19 cellular contexts compared by ENCODE assay signal in the genomic region with DNA sequence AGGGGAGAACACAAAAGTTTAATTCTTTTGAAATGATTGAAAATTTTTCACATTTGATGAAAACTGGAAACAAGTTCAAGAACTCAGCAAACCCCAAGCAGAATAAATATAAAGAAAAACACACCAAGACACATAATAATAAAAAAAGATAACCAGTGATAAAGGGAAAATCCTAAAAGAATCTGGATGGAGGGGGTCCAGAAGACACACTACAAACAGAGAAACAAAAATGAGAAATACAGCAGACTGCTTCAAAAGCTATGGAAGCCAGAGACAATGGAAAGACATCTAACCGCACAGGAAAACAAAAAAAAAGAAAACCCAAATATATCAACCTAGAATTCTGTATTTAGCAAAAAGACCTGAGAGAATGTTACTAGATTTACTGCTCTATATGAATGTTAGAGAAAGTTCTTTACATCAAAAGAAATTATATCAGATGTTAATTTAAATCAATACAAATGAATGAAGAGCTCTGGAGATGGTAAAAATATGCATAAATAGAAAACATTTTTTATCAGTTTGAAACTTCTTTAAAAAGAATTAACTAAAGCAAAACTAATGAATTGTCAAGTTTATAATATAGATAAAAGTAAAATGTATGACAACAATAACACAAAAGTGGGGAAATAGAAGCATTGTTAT.
DNase-seq lines count a peak whose midpoint lies in the region; ATAC-seq and TF ChIP-seq lines count a peak whose summit lies in the region.
"Had no signal": no experiment of that assay in that cellular context is flagged by ENCODE, and none has a peak within 500 bp of the region (broad histone marks: within the 10 kb centered on the region; RNA-seq: fewer than 3 reads in every experiment).

No MANE protein-coding gene starts in this region.

- H3K27ac ChIP-seq in HCT116 (ENCODE audit: low read depth, low read length): no peak overlapping the region
- H3K27ac ChIP-seq: 22Rv1; BLaER1 treated with 17β-estradiol and CSF1 and Interleukin-3, amounts not matched to agents 10 nM and 100 nM; cardiac muscle cell; transverse colon had no signal

- TF ChIP-seq CTCF in HCT116 (IDR thresholded peaks at IDR 0.05 in 2 of 3, conservative IDR thresholded peaks at IDR 0.05 in 1 of 3; ENCODE audit: borderline replicate concordance in 1 of 3, insufficient read depth in 1 of 3, low read depth in 2 of 3, low read length in 2 of 3): no peak
- TF ChIP-seq CTCF in fibroblast of mammary gland (conservative IDR thresholded peaks at IDR 0.05; ENCODE audit: control insufficient read depth, insufficient read depth, low read depth, low read length): no peak

- no peak overlapping the region for H3K4me2 ChIP-seq in HCT116 (ENCODE audit: low read length)
- H3K4me2 ChIP-seq: BLaER1 treated with 17β-estradiol and CSF1 and Interleukin-3, amounts not matched to agents 10 nM and 100 nM had no signal

- ATAC-seq in HCT116: no peak
- ATAC-seq: left ventricle myocardium superior, sciatic nerve had no signal

- no peak overlapping the region for H3K4me3 ChIP-seq in HCT116 (replicated peaks in 1 of 2; ENCODE audit: low read depth in 1 of 2, low read length in 2 of 2)
- H3K4me3 ChIP-seq in fibroblast of mammary gland (ENCODE audit: control insufficient read depth, low read depth, low read length): no peak overlapping the region
- H3K4me3 ChIP-seq: BLaER1 treated with 17β-estradiol and CSF1 and Interleukin-3, amounts not matched to agents 10 nM and 100 nM; cardiac muscle cell; transverse colon had no signal

- no peak for TF ChIP-seq POLR2A in HCT116 (IDR thresholded peaks at IDR 0.05; ENCODE audit: borderline replicate concordance, extremely low read depth, insufficient read depth, insufficient read length)

- no peaks in the 10 kb centered on the region for H3K79me2 ChIP-seq in HCT116 (ENCODE audit: insufficient read depth, low read length)

- no peaks in the 10 kb centered on the region for H3K4me1 ChIP-seq in HCT116 (ENCODE audit: control insufficient read depth in 1 of 2, insufficient read depth in 2 of 2, low read length in 2 of 2)
- H3K4me1 ChIP-seq: BLaER1 treated with 17β-estradiol and CSF1 and Interleukin-3, amounts not matched to agents 10 nM and 100 nM; transverse colon had no signal

- peaks cover 11% of the 10 kb centered on the region for H3K36me3 Mint-ChIP-seq in activated CD4-positive, alpha-beta memory T cell treated with anti-CD3 and anti-CD28 coated beads for 36 hours

- H3K27me3 Mint-ChIP-seq in activated CD4-positive, alpha-beta memory T cell treated with anti-CD3 and anti-CD28 coated beads for 36 hours: peaks cover 7% of the 10 kb centered on the region

- no peaks in the 10 kb centered on the region for H3K27me3 ChIP-seq in HCT116 (ENCODE audit: insufficient read depth, low read length)
- H3K27me3 ChIP-seq: BLaER1 treated with 17β-estradiol and CSF1 and Interleukin-3, amounts not matched to agents 10 nM and 100 nM; cardiac muscle cell; transverse colon had no signal

- POLR2A ChIA-PET in HCT116 (lab: Charles Lee): no interaction called here
- POLR2A ChIA-PET in activated CD4-positive, alpha-beta memory T cell treated with anti-CD3 and anti-CD28 coated beads for 36 hours (lab: Charles Lee): no interaction called here

- H3K36me3 ChIP-seq in HCT116 (ENCODE audit: control insufficient read depth in 1 of 2, insufficient read depth in 2 of 2, low read length in 2 of 2): no peaks in the 10 kb centered on the region
- H3K36me3 ChIP-seq: BLaER1 treated with 17β-estradiol and CSF1 and Interleukin-3, amounts not matched to agents 10 nM and 100 nM; cardiac muscle cell; transverse colon had no signal

- 0 out of 2 replicates have a peak, but pooled peaks have one; percentile 15 for TF ChIP-seq RAD21 in HCT116 (IDR thresholded peaks at IDR 0.05; ENCODE audit: low read depth)

- H3K9me3 Mint-ChIP-seq in activated CD4-positive, alpha-beta memory T cell treated with anti-CD3 and anti-CD28 coated beads for 36 hours: peaks cover 17% of the 10 kb centered on the region

- H2AFZ ChIP-seq in HCT116 (ENCODE audit: low read depth, low read length, poor library complexity, severe bottlenecking): no peak overlapping the region

- H4K20me1 ChIP-seq in HCT116 (ENCODE audit: insufficient read depth): no peaks in the 10 kb centered on the region
- H4K20me1 ChIP-seq: BLaER1 treated with 17β-estradiol and CSF1 and Interleukin-3, amounts not matched to agents 10 nM and 100 nM had no signal

- peaks cover 3% of the 10 kb centered on the region in 2 experiments; a peak in 2 of 4 replicates for H3K9me3 ChIP-seq in HCT116 (ENCODE audit: control insufficient read depth in 1 of 2, insufficient read depth in 1 of 2, low read depth in 1 of 2, low read length in 2 of 2)

- CTCF ChIA-PET in HCT116 (lab: Charles Lee): no interaction called here
- CTCF ChIA-PET in activated CD4-positive, alpha-beta memory T cell treated with anti-CD3 and anti-CD28 coated beads for 36 hours (lab: Charles Lee): no interaction called here

- no peak overlapping the region for H3K4me3 Mint-ChIP-seq in activated CD4-positive, alpha-beta memory T cell treated with anti-CD3 and anti-CD28 coated beads for 36 hours
- H3K4me3 Mint-ChIP-seq: activated naive CD8-positive, alpha-beta T cell treated with anti-CD3 and anti-CD28 coated beads, Interleukin-2, amount 10 ng/mL, durations not matched to agents 7 days and 5 days had no signal

- RAD21 ChIA-PET in HCT116 (lab: Charles Lee; ENCODE audit: low non-redundant PET in 1 of 2, low total read pairs in 2 of 2, uncharacterized antibody in 2 of 2, unreplicated experiment in 2 of 2): no interaction called here

- intact Hi-C loops in HCT116 (cut with micrococcal nuclease): no loop called here
- intact Hi-C loops in activated CD4-positive, alpha-beta memory T cell treated with anti-CD3 and anti-CD28 coated beads for 36 hours (cut with micrococcal nuclease): no loop called here

- H3K27ac Mint-ChIP-seq in activated CD4-positive, alpha-beta memory T cell treated with anti-CD3 and anti-CD28 coated beads for 36 hours: no peak overlapping the region
- H3K27ac Mint-ChIP-seq: activated naive CD8-positive, alpha-beta T cell treated with anti-CD3 and anti-CD28 coated beads, Interleukin-2, amount 10 ng/mL, durations not matched to agents 7 days and 5 days had no signal

- H3K9me2 ChIP-seq in HCT116 (ENCODE audit: insufficient read depth): no peaks in the 10 kb centered on the region

- no TSS peak for BruUV-seq in HCT116 (replicated peaks; lab: Mats Ljungman, UMichigan)

- H3K4me1 Mint-ChIP-seq in activated CD4-positive, alpha-beta memory T cell treated with anti-CD3 and anti-CD28 coated beads for 36 hours (ENCODE audit: low read depth): no peaks in the 10 kb centered on the region
- H3K4me1 Mint-ChIP-seq: activated naive CD8-positive, alpha-beta T cell treated with anti-CD3 and anti-CD28 coated beads, Interleukin-2, amount 10 ng/mL, durations not matched to agents 7 days and 5 days had no signal

- no peak overlapping the region for H3K9ac ChIP-seq in HCT116 (ENCODE audit: low read length)
- H3K9ac ChIP-seq: BLaER1 treated with 17β-estradiol and CSF1 and Interleukin-3, amounts not matched to agents 10 nM and 100 nM had no signal

- DNase-seq in DMS 273 (lab: John Stamatoyannopoulos, UW; ENCODE audit: unreplicated experiment) (peak; percentile 27), DMS 273 treated with DMSO at 0.1 percent for 48 hours (lab: John Stamatoyannopoulos, UW) (no peak), HCT116 (ENCODE audit: low read depth, low spot score) (peak; percentile 12), RPMI7951 (ENCODE audit: low read depth) (peak; percentile 12), fibroblast of mammary gland (ENCODE audit: low read depth) (peak; percentile 18), retina (no peak), NCI-H446 treated with DMSO at 0.1 percent for 48 hours (lab: John Stamatoyannopoulos, UW) (no peak)
- no peak for DNase-seq in activated CD4-positive, alpha-beta memory T cell treated with anti-CD3 and anti-CD28 coated beads for 36 hours
- DNase-seq: activated CD4-positive, alpha-beta T cell treated with anti-CD3 and anti-CD28 coated beads, Interleukin-2, amount 50 U/mL, for 4 hours; activated naive CD8-positive, alpha-beta T cell treated with anti-CD3 and anti-CD28 coated beads, Interleukin-2, amount 10 ng/mL, durations not matched to agents 7 days and 5 days; activated T-cell treated with anti-CD3 and anti-CD28 coated beads, Interleukin-2, amount 50 U/mL, for 48 hours; DMS153; left ventricle myocardium superior; stimulated activated naive CD4-positive, alpha-beta T cell treated with Interleukin-2 at 50 U/mL for 16 hours; transverse colon had no signal

TF ChIP-seq in HCT116, 20 proteins besides CTCF, POLR2A, EP300 and RAD21:
- TF ChIP-seq TCF7L2 (IDR thresholded peaks at IDR 0.05; ENCODE audit: borderline replicate concordance, extremely low read depth, insufficient read depth, insufficient read length) (no peak), SRF (IDR thresholded peaks at IDR 0.05; ENCODE audit: low read depth) (no peak), CBX3 (IDR thresholded peaks at IDR 0.05; ENCODE audit: low read depth) (peak; percentile 88), ZFX (IDR thresholded peaks at IDR 0.05) (no peak)

Comparison
In these comparisons a context has a peak if more than half of its experiments do, and no peak if none do; other contexts are left out.
1. DNase-seq: peak in DMS 273 (single experiment), HCT116 (single experiment), RPMI7951 (single experiment) and fibroblast of mammary gland (single experiment); none in DMS 273 treated with DMSO at 0.1 percent for 48 hours (single experiment), activated CD4-positive, alpha-beta memory T cell treated with anti-CD3 and anti-CD28 coated beads for 36 hours (single experiment), retina (single experiment) and NCI-H446 treated with DMSO at 0.1 percent for 48 hours (single experiment).